ENCODE assay signal across 21 cellular contexts in the genomic region with DNA sequence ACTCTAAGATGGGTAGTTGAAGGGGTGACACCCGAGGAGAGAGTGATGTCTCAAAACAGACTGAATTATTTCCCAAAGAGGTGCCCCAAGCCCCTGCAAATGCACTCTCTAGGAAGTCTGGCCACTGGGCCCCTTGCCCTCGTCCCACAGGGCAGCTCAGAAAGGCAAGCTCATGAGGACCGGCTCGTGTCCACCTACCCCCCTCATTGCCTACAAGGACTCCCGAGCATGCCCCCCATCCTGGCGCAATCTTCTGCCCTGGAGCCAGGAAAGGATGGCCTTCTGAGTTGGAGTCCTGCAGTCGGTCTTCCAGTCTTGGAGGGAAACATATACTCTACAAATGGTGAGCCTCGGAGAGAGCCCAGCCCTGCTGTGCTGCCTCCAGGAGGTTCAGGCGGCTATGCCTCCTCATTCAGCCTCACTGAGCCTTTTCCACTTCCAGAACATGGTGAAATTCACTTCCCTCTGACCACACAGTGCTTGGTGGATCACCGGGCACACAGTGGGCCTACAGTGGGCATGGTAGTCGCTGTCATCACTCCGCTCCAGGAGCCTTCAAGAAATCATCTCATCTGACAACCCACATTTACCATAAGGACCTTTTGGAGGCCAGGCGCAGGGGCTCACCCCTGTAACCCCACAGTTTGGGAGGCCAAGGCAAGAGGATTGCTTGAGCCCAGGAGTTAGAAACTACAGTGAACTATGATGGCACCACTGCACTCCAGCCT. TPM values are rescaled to one million over a fixed set of nuclear protein-coding genes. Genes with fewer than 3 reads are reported as not detected.
A peak's percentile ranks its signal among the peaks of the same experiment; 100 is the strongest.
DNase-seq lines count a peak whose midpoint lies in the region; ATAC-seq lines count a peak whose summit lies in the region.
"Had no signal": no experiment of that assay in that cellular context is flagged by ENCODE, and none has a peak within 500 bp of the region (broad histone marks: within the 10 kb centered on the region; RNA-seq: fewer than 3 reads in every experiment).

No MANE protein-coding gene starts in this region.

- peak; percentile 47 for DNase-seq in activated CD8-positive, alpha-beta memory T cell treated with anti-CD3 and anti-CD28 coated beads for 24 hours
- DNase-seq in activated CD8-positive, alpha-beta memory T cell treated with anti-CD3 and anti-CD28 coated beads, Interleukin-2, amount 50 U/mL, for 4 hours = no peak
- peak; percentile 1 for DNase-seq in AG08395 (ENCODE audit: low spot score)
- peak; percentile 36 for DNase-seq in activated CD8-positive, alpha-beta memory T cell treated with anti-CD3 and anti-CD28 coated beads, Interleukin-2, amount 50 U/mL, for 48 hours
- DNase-seq in posterior vena cava (ENCODE audit: low spot score) = peak; percentile 40
- DNase-seq in DMS53 (lab: John Stamatoyannopoulos, UW) = no peak
- DNase-seq in stimulated activated naive CD8-positive, alpha-beta T cell treated with anti-CD3 and anti-CD28 coated beads, Interleukin-15, Interleukin-2, amounts not matched to agents 100 U/mL and 50 U/mL, for 24 hours = no peak
- no peak for DNase-seq in NCI-H2171 (lab: John Stamatoyannopoulos, UW)
- DNase-seq: 8988T; CD8-positive, alpha-beta memory T cell; GF-D8; GM23248; HCEC 1CT; NCI-H1930; NCI-H446; NCI-H69; NK-92 treated with Interleukin-12 subunit alpha and Interleukin-12 subunit beta, amount 100 ng/mL, for 24 hours; RPMI8226 had no signal

- intact Hi-C loops in posterior vena cava (cut with DNase I) = no loop called here

- ATAC-seq in stimulated activated naive CD8-positive, alpha-beta T cell treated with anti-CD3 and anti-CD28 coated beads, Interleukin-15, Interleukin-2, amounts not matched to agents 100 U/mL and 50 U/mL, for 24 hours = no peak

RNA-seq across cellular contexts. Expression of a gene that starts 5.8 kb away (rescaled TPM):
- total RNA-seq in posterior vena cava = not detected
- total RNA-seq: CD8-positive, alpha-beta memory T cell; Daoy; GM23248; HT1080; LHCN-M2 had no signal

RNA-seq across cellular contexts. Expression of a gene that starts 53.3 kb away (rescaled TPM):
- total RNA-seq in posterior vena cava = 1 to 10 TPM; 2.7 to 3.3 TPM

Comparison
In these comparisons a context has a peak if more than half of its experiments do, and no peak if none do; other contexts are left out.
1. DNase-seq: peak in activated CD8-positive, alpha-beta memory T cell treated with anti-CD3 and anti-CD28 coated beads for 24 hours (single experiment), AG08395 (single experiment), activated CD8-positive, alpha-beta memory T cell treated with anti-CD3 and anti-CD28 coated beads, Interleukin-2, amount 50 U/mL, for 48 hours (single experiment) and posterior vena cava (single experiment); none in activated CD8-positive, alpha-beta memory T cell treated with anti-CD3 and anti-CD28 coated beads, Interleukin-2, amount 50 U/mL, for 4 hours (single experiment), DMS53 (single experiment), stimulated activated naive CD8-positive, alpha-beta T cell treated with anti-CD3 and anti-CD28 coated beads, Interleukin-15, Interleukin-2, amounts not matched to agents 100 U/mL and 50 U/mL, for 24 hours (single experiment) and NCI-H2171 (single experiment).